ENCODE assay signal across 8 cellular contexts in the genomic region with DNA sequence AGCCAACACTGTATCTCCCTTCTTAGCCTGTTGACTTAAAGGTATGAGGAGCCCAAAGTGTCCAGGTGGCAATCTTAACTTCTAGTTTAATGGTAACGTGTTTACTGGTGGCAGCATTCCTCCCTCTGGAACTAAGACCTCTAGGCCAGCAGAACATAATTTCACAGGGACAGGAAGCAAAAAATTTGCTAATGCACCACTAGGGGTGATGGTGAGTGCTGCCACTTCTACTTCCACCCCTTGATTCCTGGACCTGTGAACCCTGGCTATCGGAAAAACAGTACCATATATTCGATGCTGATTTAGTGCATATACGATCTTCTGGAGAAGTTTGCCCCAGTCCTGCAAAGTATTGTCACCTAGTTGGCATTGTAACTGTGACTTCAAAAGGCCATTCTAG.
A peak's percentile ranks its signal among the peaks of the same experiment; 100 is the strongest.
DNase-seq lines count a peak whose midpoint lies in the region; ATAC-seq and TF ChIP-seq lines count a peak whose summit lies in the region.
"Not testable (repeated sequence)": the region's sequence is repeated elsewhere in the genome, so short reads cannot be mapped to it uniquely, and the experiment has no call there.

No MANE protein-coding gene starts in this region.

- H3K36me3 ChIP-seq in A673 (ENCODE audit: insufficient read depth, low read length, poor library complexity, severe bottlenecking); DND-41 (ENCODE audit: insufficient read depth, low read length); WERI-Rb-1: not testable (repeated sequence)

- not testable (repeated sequence) for H3K18ac ChIP-seq in H9 (ENCODE audit: insufficient read length, low read depth, low read length)

- H3K23me2 ChIP-seq in H9 (ENCODE audit: insufficient read length, low read depth, low read length, poor library complexity, severe bottlenecking) = not testable (repeated sequence)

- not testable (repeated sequence) for H3K4me1 ChIP-seq in A673 (ENCODE audit: insufficient read depth, low read length, poor library complexity, severe bottlenecking); DND-41 (ENCODE audit: insufficient read depth, low read length); H9 (ENCODE audit: insufficient read depth, low read length)

- CTCF ChIA-PET in A673 (lab: Charles Lee) = not testable (repeated sequence)

- not testable (repeated sequence) for H3K27ac ChIP-seq in A673 (ENCODE audit: low read depth, low read length, poor library complexity, severe bottlenecking); DND-41 (ENCODE audit: low read length); H9 (ENCODE audit: insufficient read length, low read depth, low read length); WERI-Rb-1

- intact Hi-C loops in A673 (cut with micrococcal nuclease; ENCODE audit: unreplicated experiment) = not testable (repeated sequence)

- not testable (repeated sequence) for H3K4me3 Mint-ChIP-seq in H9, neural crest cell

- BruUV-seq in A673 (replicated peaks; lab: Mats Ljungman, UMichigan) = not testable (repeated sequence)

- H2BK120ac ChIP-seq in H9 (ENCODE audit: low read depth, low read length, poor library complexity, severe bottlenecking) = not testable (repeated sequence)

- not testable (repeated sequence) for H4K91ac ChIP-seq in H9 (ENCODE audit: insufficient read length, low read depth, low read length)

- not testable (repeated sequence) for DNase-seq in A673 (ENCODE audit: low spot score); DND-41; H9; NB4 (ENCODE audit: low read depth); WERI-Rb-1; choroid plexus epithelial cell (ENCODE audit: low read depth); fibroblast of pulmonary artery (ENCODE audit: low read depth); neural crest cell (ENCODE audit: low read depth, low spot score)

- WGBS in H9 (ENCODE audit: extremely low coverage, insufficient read length, low lambda C conversion rate) = no CpG with 5 or more reads among the region's 4 CpGs

- H3K56ac ChIP-seq in H9 (ENCODE audit: insufficient read length, low read depth, low read length) = not testable (repeated sequence)

- TF ChIP-seq POLR2A in NB4 (IDR thresholded peaks at IDR 0.05; ENCODE audit: extremely low read depth, insufficient read length) = not testable (repeated sequence)

- not testable (repeated sequence) for H3K79me2 ChIP-seq in DND-41 (ENCODE audit: insufficient read depth, low read length); H9 (ENCODE audit: insufficient read depth, low read length)

- H3K4ac ChIP-seq in H9 (ENCODE audit: low read depth, low read length) = not testable (repeated sequence)

- not testable (repeated sequence) for H2AFZ ChIP-seq in DND-41 (ENCODE audit: low read depth, low read length); H9 (ENCODE audit: low read length)

- not testable (repeated sequence) for H2BK5ac ChIP-seq in H9 (ENCODE audit: insufficient read length, low read length)

- not testable (repeated sequence) for H3K79me1 ChIP-seq in H9 (ENCODE audit: insufficient read depth, low read depth, low read length, poor library complexity, severe bottlenecking)

- not testable (repeated sequence) for H2BK15ac ChIP-seq in H9 (ENCODE audit: low read depth, low read length)

- not testable (repeated sequence) for H3T11ph ChIP-seq in H9 (ENCODE audit: low read length)

- not testable (repeated sequence) for H2AK5ac ChIP-seq in H9 (ENCODE audit: insufficient read length, low read length)

- H3K4me1 Mint-ChIP-seq in H9, neural crest cell: not testable (repeated sequence)

- H3K14ac ChIP-seq in H9 (ENCODE audit: insufficient read depth, low read length) = not testable (repeated sequence)

- H3K23ac ChIP-seq in H9 (ENCODE audit: insufficient read length, low read depth, low read length) = not testable (repeated sequence)

- H4K20me1 ChIP-seq in DND-41 (ENCODE audit: insufficient read depth, low read length); H9 (ENCODE audit: control insufficient read depth, insufficient read depth, insufficient read length): not testable (repeated sequence)

- H3K9me3 ChIP-seq in A673 (ENCODE audit: low read depth, low read length, poor library complexity, severe bottlenecking); DND-41 (ENCODE audit: insufficient read depth, low read length, severe bottlenecking); H9 (ENCODE audit: control insufficient read depth, low read depth, low read length); WERI-Rb-1 (ENCODE audit: severe bottlenecking): not testable (repeated sequence)

- not testable (repeated sequence) for H3K4me3 ChIP-seq in A673 (ENCODE audit: low read depth, low read length, poor library complexity, severe bottlenecking); DND-41 (ENCODE audit: low read depth in 1 of 2, low read length in 2 of 2); NB4 (ENCODE audit: low read depth, low read length); WERI-Rb-1 (ENCODE audit: low read depth, low read length); choroid plexus epithelial cell (ENCODE audit: low read depth, low read length); fibroblast of pulmonary artery (replicated peaks; ENCODE audit: low read depth, low read length)

- H3K9me3 Mint-ChIP-seq in H9 = peaks cover 3 to 15% of the 10 kb centered on the region in 2 experiments; a peak in 4 of 5 replicates
- peaks cover 12% of the 10 kb centered on the region for H3K9me3 Mint-ChIP-seq in neural crest cell

- H3K27ac Mint-ChIP-seq in H9; neural crest cell (ENCODE audit: unreplicated experiment): not testable (repeated sequence)

- not testable (repeated sequence) for H4K5ac ChIP-seq in H9 (ENCODE audit: insufficient read length, low read depth, low read length)

- H2BK20ac ChIP-seq in H9 (ENCODE audit: low read depth, low read length, poor library complexity, severe bottlenecking) = not testable (repeated sequence)

- POLR2A ChIA-PET in A673 (lab: Charles Lee; ENCODE audit: low non-redundant PET) = not testable (repeated sequence)

- ATAC-seq in DND-41 (ENCODE audit: insufficient read depth, low read depth) = not testable (repeated sequence)

- TF ChIP-seq CTCF in A673 (conservative IDR thresholded peaks at IDR 0.05; ENCODE audit: low read depth, low read length) (0 out of 2 replicates have a peak, but pooled peaks have one; percentile 9), DND-41 (IDR thresholded peaks at IDR 0.05; ENCODE audit: borderline replicate concordance, extremely low read depth, low read length, poor library complexity, severe bottlenecking) (peak; percentile 28), H9 (conservative IDR thresholded peaks at IDR 0.05) (peak; percentile 50), NB4 (IDR thresholded peaks at IDR 0.05; ENCODE audit: low read depth, low read length) (peak; percentile 22), WERI-Rb-1 (IDR thresholded peaks at IDR 0.05; ENCODE audit: low read depth, low read length) (peak; percentile 20; the same call in 1 of the 2 replicates), choroid plexus epithelial cell (conservative IDR thresholded peaks at IDR 0.05; ENCODE audit: low read depth, low read length) (peak; percentile 29), fibroblast of pulmonary artery (IDR thresholded peaks at IDR 0.05; ENCODE audit: low read length, missing control alignments) (peak; percentile 11), neural crest cell (conservative IDR thresholded peaks at IDR 0.05) (peak; percentile 29)

- not testable (repeated sequence) for H4K8ac ChIP-seq in H9 (replicated peaks; ENCODE audit: insufficient read length, low read depth, low read length)

- H3K27me3 Mint-ChIP-seq in H9 (ENCODE audit: low read depth); neural crest cell (ENCODE audit: low read depth): not testable (repeated sequence)

- not testable (repeated sequence) for H3K36me3 Mint-ChIP-seq in H9 (ENCODE audit: insufficient read depth in 1 of 3, low read depth in 3 of 3); neural crest cell (ENCODE audit: low read depth)

- not testable (repeated sequence) for H3K9ac ChIP-seq in DND-41 (ENCODE audit: low read depth, low read length); H9 (ENCODE audit: extremely low read depth, insufficient read length, low read length)

- not testable (repeated sequence) for H3K4me2 ChIP-seq in DND-41 (ENCODE audit: insufficient read depth, low read length); H9 (ENCODE audit: insufficient read depth, insufficient read length, low read length)

- not testable (repeated sequence) for H2BK12ac ChIP-seq in H9 (ENCODE audit: insufficient read length, low read depth, low read length)

- not testable (repeated sequence) for H3K27me3 ChIP-seq in A673 (replicated peaks; ENCODE audit: insufficient read depth, low read depth, low read length, poor library complexity); DND-41 (ENCODE audit: insufficient read depth, low read length, poor library complexity); H9 (ENCODE audit: insufficient read depth, low read length); WERI-Rb-1 (ENCODE audit: insufficient read depth, low read depth, severe bottlenecking)
